ENCODE assay signal across 30 cellular contexts in genomic region chr12:56247923-56248322, GRCh38. TPM values are rescaled to one million over a fixed set of nuclear protein-coding genes. Genes with fewer than 3 reads are reported as not detected.
"Had no signal": no experiment of that assay in that cellular context is flagged by ENCODE, and none has a peak within 500 bp of the region (broad histone marks: within the 10 kb centered on the region; RNA-seq: fewer than 3 reads in every experiment).

No MANE protein-coding gene starts in this region.

- H3K9ac ChIP-seq: SK-N-SH had no signal

- H3K9me2 ChIP-seq: SK-N-SH had no signal

- H3K4me2 ChIP-seq: PC-9, SK-N-SH had no signal

- H3K27ac Mint-ChIP-seq: activated CD4-positive, alpha-beta T cell treated with anti-CD3 and anti-CD28 coated beads, Interleukin-2, amount 10 ng/mL, durations not matched to agents 24 days and 14 days; activated CD8-positive, alpha-beta T cell treated with anti-CD3 and anti-CD28 coated beads, Interleukin-2, amount 10 ng/mL, durations not matched to agents 7 days and 5 days; activated naive CD4-positive, alpha-beta T cell treated with anti-CD3 and anti-CD28 coated beads for 36 hours; activated naive CD4-positive, alpha-beta T cell treated with anti-CD3 and anti-CD28 coated beads, Interleukin-2, amount 50 U/mL, for 72 hours; activated T-cell treated with anti-CD3 and anti-CD28 coated beads, Interleukin-2, amount 50 U/mL, for 24 hours; activated T-helper 1 cell treated with anti-CD3 and anti-CD28 coated beads, Interleukin-12 subunit alpha, Interleukin-12 subunit beta, Interleukin-2, Interleukin-4 antibody, amounts not matched to agents 30 ng/mL and 10 ng/mL and 1 ng/mL, durations not matched to agents 14 hours and 24 hours and 36 hours; brain; T-helper 1 cell treated with Interleukin-12 subunit alpha and Interleukin-12 subunit beta and Interleukin-4 antibody, amounts not matched to agents 30 μg/mL and 1 μg/mL, for 36 hours; T-helper 2 cell treated with Interferon-gamma antibody and Interleukin-4, amounts not matched to agents 5 μg/mL and 100 μg/mL, for 36 hours had no signal

- H3K9me3 ChIP-seq: adrenal gland, SJSA1, SK-N-SH had no signal

- H3K36me3 Mint-ChIP-seq: activated naive CD4-positive, alpha-beta T cell treated with anti-CD3 and anti-CD28 coated beads, Interleukin-2, amount 50 U/mL, for 72 hours had no signal

- H3K27me3 Mint-ChIP-seq: activated CD4-positive, alpha-beta T cell treated with anti-CD3 and anti-CD28 coated beads, Interleukin-2, amount 10 ng/mL, durations not matched to agents 24 days and 14 days; activated T-cell treated with anti-CD3 and anti-CD28 coated beads, Interleukin-2, amount 50 U/mL, for 24 hours; brain had no signal

- H3K27me3 ChIP-seq: adrenal gland, SJSA1 had no signal

- H3K4me3 Mint-ChIP-seq: activated CD4-positive, alpha-beta T cell treated with anti-CD3 and anti-CD28 coated beads, Interleukin-2, amount 10 ng/mL, durations not matched to agents 24 days and 14 days; activated CD8-positive, alpha-beta T cell treated with anti-CD3 and anti-CD28 coated beads, Interleukin-2, amount 10 ng/mL, durations not matched to agents 7 days and 5 days; activated naive CD4-positive, alpha-beta T cell treated with anti-CD3 and anti-CD28 coated beads for 36 hours; activated T-cell treated with anti-CD3 and anti-CD28 coated beads, Interleukin-2, amount 50 U/mL, for 24 hours; activated T-helper 1 cell treated with anti-CD3 and anti-CD28 coated beads, Interleukin-12 subunit alpha, Interleukin-12 subunit beta, Interleukin-2, Interleukin-4 antibody, amounts not matched to agents 30 ng/mL and 10 ng/mL and 1 ng/mL, durations not matched to agents 14 hours and 24 hours and 36 hours; brain; T-helper 1 cell treated with Interleukin-12 subunit alpha and Interleukin-12 subunit beta and Interleukin-4 antibody, amounts not matched to agents 30 μg/mL and 1 μg/mL, for 36 hours; T-helper 2 cell treated with Interferon-gamma antibody and Interleukin-4, amounts not matched to agents 5 μg/mL and 100 μg/mL, for 36 hours had no signal

- H3K4me3 ChIP-seq: adrenal gland, PC-9, SJSA1 had no signal

- H3K4me1 Mint-ChIP-seq: activated CD4-positive, alpha-beta T cell treated with anti-CD3 and anti-CD28 coated beads, Interleukin-2, amount 10 ng/mL, durations not matched to agents 24 days and 14 days; brain had no signal

- H3K9me3 Mint-ChIP-seq: activated CD4-positive, alpha-beta T cell treated with anti-CD3 and anti-CD28 coated beads, Interleukin-2, amount 10 ng/mL, durations not matched to agents 24 days and 14 days; activated naive CD4-positive, alpha-beta T cell treated with anti-CD3 and anti-CD28 coated beads for 36 hours; activated naive CD4-positive, alpha-beta T cell treated with anti-CD3 and anti-CD28 coated beads, Interleukin-2, amount 50 U/mL, for 72 hours; activated T-cell treated with anti-CD3 and anti-CD28 coated beads, Interleukin-2, amount 50 U/mL, for 24 hours; activated T-helper 1 cell treated with anti-CD3 and anti-CD28 coated beads, Interleukin-12 subunit alpha, Interleukin-12 subunit beta, Interleukin-2, Interleukin-4 antibody, amounts not matched to agents 30 ng/mL and 10 ng/mL and 1 ng/mL, durations not matched to agents 14 hours and 24 hours and 36 hours; brain; T-helper 1 cell treated with Interleukin-12 subunit alpha and Interleukin-12 subunit beta and Interleukin-4 antibody, amounts not matched to agents 30 μg/mL and 1 μg/mL, for 36 hours; T-helper 2 cell treated with Interferon-gamma antibody and Interleukin-4, amounts not matched to agents 5 μg/mL and 100 μg/mL, for 36 hours had no signal

- H2AFZ ChIP-seq: PC-9 had no signal

- DNase-seq: activated CD4-positive, alpha-beta T cell treated with anti-CD3 and anti-CD28 coated beads, Interleukin-2, amount 10 ng/mL, durations not matched to agents 24 days and 14 days; activated CD4-positive, alpha-beta T cell treated with anti-CD3 and anti-CD28 coated beads, Interleukin-2, amount 50 U/mL, for 48 hours; activated CD8-positive, alpha-beta T cell treated with anti-CD3 and anti-CD28 coated beads, Interleukin-2, amount 10 ng/mL, durations not matched to agents 7 days and 5 days; activated gamma-delta T cell treated with Interleukin-2 at 50 U/mL for 16 hours; activated naive CD4-positive, alpha-beta T cell treated with anti-CD3 and anti-CD28 coated beads for 36 hours; activated T-cell treated with anti-CD3 and anti-CD28 coated beads, Interleukin-2, amount 50 U/mL, for 24 hours; adrenal gland; caudate nucleus; Kasumi-1; KG1; MM.1S; MV-4-11; NCI-H1092; NCI-H1436 treated with DMSO at 0.1 percent for 48 hours; NCI-H1694 treated with DMSO at 0.1 percent for 48 hours; NCI-H2029; NCI-H2171; NCI-H510A; NCI-H526; NCI-H748 treated with DMSO at 0.1 percent for 48 hours; NK-92 treated with Interleukin-12 subunit alpha and Interleukin-12 subunit beta, amount 100 ng/mL, for 24 hours; PC-9; SHP77 treated with DMSO at 0.1 percent for 48 hours; SK-N-SH had no signal

- ATAC-seq: activated CD8-positive, alpha-beta T cell treated with anti-CD3 and anti-CD28 coated beads, Interleukin-2, amount 10 ng/mL, durations not matched to agents 7 days and 5 days; activated naive CD4-positive, alpha-beta T cell treated with anti-CD3 and anti-CD28 coated beads, Interleukin-2, amount 50 U/mL, for 72 hours had no signal

- H3K4me1 ChIP-seq: SJSA1 had no signal

- H3K27ac ChIP-seq: PC-9, SJSA1 had no signal

RNA-seq across cellular contexts. Expression of gene SLC39A5, which starts 18.1 kb away (rescaled TPM):
- total RNA-seq: SJSA1 had no signal
